17 cellular contexts compared by ENCODE assay signal in the genomic region with DNA sequence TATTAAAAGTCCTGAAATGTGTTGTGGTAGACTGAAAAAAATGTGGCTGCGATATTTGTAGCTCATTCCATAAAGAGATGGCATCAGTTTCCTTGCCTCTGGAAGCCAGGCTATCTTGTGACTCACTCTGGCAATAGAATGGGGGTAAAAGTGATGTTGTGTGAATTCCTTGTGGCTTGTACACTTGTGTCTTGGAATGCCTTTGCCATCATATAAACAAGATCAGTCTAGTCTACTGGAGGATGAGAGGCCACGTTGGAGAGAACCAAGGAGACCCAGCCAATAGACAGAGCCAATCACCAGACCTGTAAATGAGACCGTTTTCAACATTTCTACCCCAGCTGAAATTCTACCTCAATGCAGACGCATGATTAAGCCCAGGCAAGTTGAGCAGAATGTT.
A peak's percentile ranks its signal among the peaks of the same experiment; 100 is the strongest.
DNase-seq lines count a peak whose midpoint lies in the region; ATAC-seq, FAIRE-seq and TF ChIP-seq lines count a peak whose summit lies in the region.
"Had no signal": no experiment of that assay in that cellular context is flagged by ENCODE, and none has a peak within 500 bp of the region (broad histone marks: within the 10 kb centered on the region; RNA-seq: fewer than 3 reads in every experiment).

No MANE protein-coding gene starts in this region.

- H3K27me3 ChIP-seq in IMR-90 (ENCODE audit: control insufficient read depth, insufficient read depth, low read length) (peaks cover 2% of the 10 kb centered on the region; the same call in 1 of the 2 replicates), bronchial epithelial cell (ENCODE audit: control insufficient read depth, insufficient read depth, low read length) (peaks cover 4% of the 10 kb centered on the region), keratinocyte (ENCODE audit: control insufficient read depth, extremely low read depth, insufficient read depth, low read length) (no peaks in the 10 kb centered on the region)
- H3K27me3 ChIP-seq: right lobe of liver had no signal

- H2AK9ac ChIP-seq in IMR-90 (replicated peaks; ENCODE audit: low read depth, low read length, poor library complexity), result no peak overlapping the region

- dilution Hi-C loops in IMR-90 (cut with HindIII; ENCODE audit: low sequenced_read_pairs, unreplicated experiment), result no loop called here
- dilution Hi-C loops in keratinocyte (cut with MboI; ENCODE audit: extremely low pct_ligation_motif_present, low sequenced_read_pairs), result no loop called here

- no peak overlapping the region for H2BK120ac ChIP-seq in IMR-90 (ENCODE audit: low read depth, low read length)

- no peak overlapping the region for H2AFZ ChIP-seq in IMR-90 (replicated peaks; ENCODE audit: low read length, poor library complexity)
- H2AFZ ChIP-seq in keratinocyte (ENCODE audit: control insufficient read depth, low read length), result no peak overlapping the region

- H3K23ac ChIP-seq in IMR-90 (ENCODE audit: low read depth, low read length), result no peak overlapping the region

- no peak overlapping the region for H2AK5ac ChIP-seq in IMR-90 (ENCODE audit: low read depth, low read length)

- no peaks in the 10 kb centered on the region for H3K79me2 ChIP-seq in keratinocyte (ENCODE audit: control insufficient read depth, insufficient read depth, low read length)

- peaks cover 13% of the 10 kb centered on the region for H3K4me1 Mint-ChIP-seq in stimulated activated effector memory CD8-positive, alpha-beta T cell treated with anti-CD3 and anti-CD28 coated beads, Interleukin-12 subunit alpha, Interleukin-12 subunit beta, amount 100 ng/mL, for 72 hours

- CTCF ChIA-PET in IMR-90 (lab: Yijun Ruan, JAX), result interaction anchor here (1.0 kb wide), 1 partner anchor 52 kb away, joined by 3 read pairs; no protein-coding TSS in a partner anchor

- no peak overlapping the region for H3K56ac ChIP-seq in IMR-90 (ENCODE audit: extremely low read depth, insufficient read depth, low read length)

- peak; percentile 42; the same call in 1 of the 2 replicates for ATAC-seq in IMR-90 (ENCODE audit: low read depth)
- no peak for ATAC-seq in stimulated activated effector memory CD8-positive, alpha-beta T cell treated with anti-CD3 and anti-CD28 coated beads, Interleukin-12 subunit alpha, Interleukin-12 subunit beta, amount 100 ng/mL, for 72 hours
- ATAC-seq: esophagus mucosa, right lobe of liver had no signal

- H2BK15ac ChIP-seq in IMR-90 (ENCODE audit: low read depth, low read length), result no peak overlapping the region

- FAIRE-seq in bronchial epithelial cell (lab: Jason Lieb, UNC) (no peak), keratinocyte (lab: Jason Lieb, UNC) (peak; percentile 95)

- H4K5ac ChIP-seq in IMR-90 (ENCODE audit: low read depth, low read length), result no peak overlapping the region

- H2BK5ac ChIP-seq in IMR-90 (ENCODE audit: low read depth, low read length, poor library complexity, severe bottlenecking), result no peak overlapping the region

- H3K4me3 ChIP-seq in AG10803 (ENCODE audit: low read length), result no peak overlapping the region
- no peak overlapping the region for H3K4me3 ChIP-seq in IMR-90 (ENCODE audit: insufficient read depth, low read depth, low read length)
- H3K4me3 ChIP-seq in bronchial epithelial cell (ENCODE audit: low read depth, low read length), result no peak overlapping the region
- no peak overlapping the region for H3K4me3 ChIP-seq in keratinocyte (ENCODE audit: control insufficient read depth in 2 of 3, extremely low read depth in 1 of 3, insufficient read depth in 2 of 3, low read depth in 1 of 3, low read length in 3 of 3)
- H3K4me3 ChIP-seq: right lobe of liver had no signal

- H3K9me1 ChIP-seq in IMR-90 (ENCODE audit: insufficient read depth, low read length), result no peaks in the 10 kb centered on the region; the same call in 1 of the 2 replicates
- no peaks in the 10 kb centered on the region for H3K9me1 ChIP-seq in keratinocyte (ENCODE audit: control insufficient read depth, extremely low read depth, insufficient read depth, low read length)

- no peaks in the 10 kb centered on the region for H3K36me3 Mint-ChIP-seq in stimulated activated effector memory CD8-positive, alpha-beta T cell treated with anti-CD3 and anti-CD28 coated beads, Interleukin-12 subunit alpha, Interleukin-12 subunit beta, amount 100 ng/mL, for 72 hours
- H3K36me3 Mint-ChIP-seq: activated naive CD4-positive, alpha-beta T cell treated with anti-CD3 and anti-CD28 coated beads, Interleukin-2, amount 50 U/mL, for 24 hours had no signal

- POLR2A ChIA-PET in IMR-90 (lab: Charles Lee; ENCODE audit: unreplicated experiment), result no interaction called here

- no peak overlapping the region for H4K91ac ChIP-seq in IMR-90 (ENCODE audit: insufficient read depth, low read depth, low read length)

- H2BK20ac ChIP-seq in IMR-90 (ENCODE audit: low read depth, low read length), result no peak overlapping the region

- H4K8ac ChIP-seq in IMR-90 (ENCODE audit: low read depth in 2 of 2, low read length in 2 of 2), result no peak overlapping the region

- no peaks in the 10 kb centered on the region for H3K9me3 ChIP-seq in IMR-90 (ENCODE audit: control insufficient read depth, insufficient read depth, low read length)
- H3K9me3 ChIP-seq in keratinocyte (ENCODE audit: control insufficient read depth, low read depth, low read length), result no peaks in the 10 kb centered on the region
- H3K9me3 ChIP-seq: right lobe of liver had no signal

- intact Hi-C loops in IMR-90 (cut with micrococcal nuclease), result no loop called here

- no peak for TF ChIP-seq POLR2A in IMR-90 (IDR thresholded peaks at IDR 0.05; ENCODE audit: low read depth, low read length)

- H4K20me1 ChIP-seq in IMR-90 (ENCODE audit: insufficient read depth, low read length) (no peaks in the 10 kb centered on the region), keratinocyte (ENCODE audit: control insufficient read depth, extremely low read depth, insufficient read depth, low read length) (no peaks in the 10 kb centered on the region)

- H3K27ac Mint-ChIP-seq in stimulated activated effector memory CD8-positive, alpha-beta T cell treated with anti-CD3 and anti-CD28 coated beads, Interleukin-12 subunit alpha, Interleukin-12 subunit beta, amount 100 ng/mL, for 72 hours, result no peak overlapping the region
- H3K27ac Mint-ChIP-seq: activated naive CD4-positive, alpha-beta T cell treated with anti-CD3 and anti-CD28 coated beads, Interleukin-2, amount 50 U/mL, for 24 hours had no signal

- H3K18ac ChIP-seq in IMR-90 (ENCODE audit: low read depth, low read length), result no peak overlapping the region

- no peaks in the 10 kb centered on the region for H3K9me3 Mint-ChIP-seq in stimulated activated effector memory CD8-positive, alpha-beta T cell treated with anti-CD3 and anti-CD28 coated beads, Interleukin-12 subunit alpha, Interleukin-12 subunit beta, amount 100 ng/mL, for 72 hours
- H3K9me3 Mint-ChIP-seq: activated naive CD4-positive, alpha-beta T cell treated with anti-CD3 and anti-CD28 coated beads, Interleukin-2, amount 50 U/mL, for 24 hours had no signal

- H3K9ac ChIP-seq in IMR-90 (ENCODE audit: low read depth, low read length), result no peak overlapping the region
- H3K9ac ChIP-seq in keratinocyte (ENCODE audit: control insufficient read depth, extremely low read depth, insufficient read depth, low read length), result no peak overlapping the region

- H3K4me2 ChIP-seq in IMR-90 (ENCODE audit: low read depth, low read length), result no peak overlapping the region
- H3K4me2 ChIP-seq in keratinocyte (ENCODE audit: control insufficient read depth, extremely low read depth, insufficient read depth, low read depth, low read length), result peak overlapping the region; percentile 17

- no TSS peak for BruUV-seq in IMR-90 (replicated peaks; lab: Mats Ljungman, UMichigan)

- H3K4ac ChIP-seq in IMR-90 (ENCODE audit: low read depth, low read length), result no peak overlapping the region

- H3K27ac ChIP-seq in IMR-90 (ENCODE audit: insufficient read depth, low read length) (no peak overlapping the region), keratinocyte (ENCODE audit: control insufficient read depth, insufficient read depth, low read length) (peak overlapping the region; percentile 45)
- H3K27ac ChIP-seq: HL-60, right lobe of liver had no signal

- H3K36me3 ChIP-seq in IMR-90 (ENCODE audit: control insufficient read depth, insufficient read depth, low read length) (no peaks in the 10 kb centered on the region), bronchial epithelial cell (ENCODE audit: control insufficient read depth, insufficient read depth, low read length) (no peaks in the 10 kb centered on the region), keratinocyte (ENCODE audit: control insufficient read depth in 2 of 2, extremely low read depth in 1 of 2, insufficient read depth in 2 of 2, low read length in 2 of 2) (no peaks in the 10 kb centered on the region)
- H3K36me3 ChIP-seq: right lobe of liver had no signal

- in situ Hi-C loops in IMR-90 (cut with MboI; ENCODE audit: low sequenced_read_pairs), result no loop called here

- TF ChIP-seq CTCF in AG10803 (conservative IDR thresholded peaks at IDR 0.05; ENCODE audit: low read length), result no peak
- no peak for TF ChIP-seq CTCF in IMR-90 (conservative IDR thresholded peaks at IDR 0.05; ENCODE audit: low read depth, low read length)
- no peak for TF ChIP-seq CTCF in bronchial epithelial cell (IDR thresholded peaks at IDR 0.05; ENCODE audit: insufficient read depth, low read length, severe bottlenecking)
- no peak for TF ChIP-seq CTCF in keratinocyte (optimal IDR thresholded peaks at IDR 0.05 in 1 of 3, IDR thresholded peaks at IDR 0.05 in 1 of 3, conservative IDR thresholded peaks at IDR 0.05 in 1 of 3; ENCODE audit: extremely low read depth in 1 of 3, insufficient read depth in 2 of 3, low read length in 3 of 3)

- H3K79me1 ChIP-seq in IMR-90 (ENCODE audit: low read depth in 1 of 2, low read length in 2 of 2), result no peaks in the 10 kb centered on the region

- H3K4me1 ChIP-seq in IMR-90 (ENCODE audit: control insufficient read depth, insufficient read depth, low read length), result no peaks in the 10 kb centered on the region; the same call in 1 of the 2 replicates
- H3K4me1 ChIP-seq in keratinocyte (ENCODE audit: control insufficient read depth, extremely low read depth, insufficient read depth, low read length), result peaks cover 22% of the 10 kb centered on the region
- H3K4me1 ChIP-seq: right lobe of liver had no signal

- peak; percentile 82 for DNase-seq in AG10803 (ENCODE audit: low read depth)
- peak; percentile 58 for DNase-seq in IMR-90
- peak; percentile 95 for DNase-seq in bronchial epithelial cell (ENCODE audit: low read depth)
- DNase-seq in keratinocyte (ENCODE audit: low read depth, low spot score), result peak; percentile 95
- DNase-seq in SIG-M5 treated with dmso at 0.1 percent for 504 hours (lab: John Stamatoyannopoulos, UW; ENCODE audit: unreplicated experiment), result no peak
- DNase-seq in COLO668 (lab: John Stamatoyannopoulos, UW; ENCODE audit: unreplicated experiment), result no peak
- no peak for DNase-seq in NCI-H2227 treated with DMSO at 0.1 percent for 48 hours (lab: John Stamatoyannopoulos, UW)
- DNase-seq in stimulated activated effector memory CD8-positive, alpha-beta T cell treated with anti-CD3 and anti-CD28 coated beads, Interleukin-12 subunit alpha, Interleukin-12 subunit beta, amount 100 ng/mL, for 72 hours (ENCODE audit: low spot score in 2 of 2), result no peak
- DNase-seq: activated CD4-positive, alpha-beta T cell treated with anti-CD3 and anti-CD28 coated beads for 48 hours; activated T-cell treated with anti-CD3 and anti-CD28 coated beads for 4 hours; AML-193; right lobe of liver; stimulated activated CD4-positive, alpha-beta T cell treated with anti-CD3 and anti-CD28 coated beads, Interleukin-4, amount 100 ng/mL, for 4 hours; T-helper 9 cell had no signal

- TF ChIP-seq RAD21 in IMR-90 (IDR thresholded peaks at IDR 0.05; ENCODE audit: low read length), result no peak

- no CpG with 5 or more reads among the region's 4 CpGs for WGBS in IMR-90 (ENCODE audit: extremely low coverage in 2 of 2, insufficient read length in 1 of 2), 2 experiments

- H3K4me3 Mint-ChIP-seq in stimulated activated effector memory CD8-positive, alpha-beta T cell treated with anti-CD3 and anti-CD28 coated beads, Interleukin-12 subunit alpha, Interleukin-12 subunit beta, amount 100 ng/mL, for 72 hours, result no peak overlapping the region
- H3K4me3 Mint-ChIP-seq: activated naive CD4-positive, alpha-beta T cell treated with anti-CD3 and anti-CD28 coated beads, Interleukin-2, amount 50 U/mL, for 24 hours had no signal

- H3K14ac ChIP-seq in IMR-90 (replicated peaks; ENCODE audit: low read depth, low read length), result no peak overlapping the region

Comparison
In these comparisons a context has a peak if more than half of its experiments do, and no peak if none do; other contexts are left out.
1. DNase-seq: peak in AG10803 (single experiment), IMR-90 (single experiment), bronchial epithelial cell (single experiment) and keratinocyte (single experiment); none in SIG-M5 treated with dmso at 0.1 percent for 504 hours (single experiment), COLO668 (single experiment), NCI-H2227 treated with DMSO at 0.1 percent for 48 hours (single experiment) and stimulated activated effector memory CD8-positive, alpha-beta T cell treated with anti-CD3 and anti-CD28 coated beads, Interleukin-12 subunit alpha, Interleukin-12 subunit beta, amount 100 ng/mL, for 72 hours (0 of 2).